ENCODE assay signal across 10 cellular contexts in the genomic region with DNA sequence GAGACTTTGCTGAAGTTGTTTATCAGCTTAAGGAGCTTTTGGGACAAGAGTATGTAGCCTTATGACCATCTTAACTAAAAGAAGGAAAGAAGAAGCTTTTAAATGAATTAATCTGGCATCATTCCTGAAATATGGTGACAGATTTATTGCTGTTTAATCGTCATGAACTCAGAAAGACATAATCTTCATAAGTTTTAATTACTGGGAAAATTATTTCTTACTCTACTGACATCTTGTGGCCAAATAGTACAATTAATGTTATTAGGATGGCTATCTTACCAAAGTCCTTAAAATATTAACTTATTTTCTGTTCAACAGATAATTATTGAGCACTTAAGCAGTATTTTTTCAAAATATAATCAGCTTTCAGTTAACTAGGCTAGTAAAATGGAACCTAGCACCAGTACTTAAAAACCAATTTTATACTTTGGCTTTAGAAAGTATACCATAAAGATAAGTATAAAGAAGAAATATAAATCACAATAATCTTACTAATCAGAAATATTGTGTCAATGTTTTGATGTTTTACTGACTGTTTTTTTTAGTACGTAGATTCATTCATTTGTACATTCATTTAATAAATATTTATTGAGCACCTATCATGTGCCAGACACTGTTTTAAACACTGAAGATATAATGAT. TPM values are rescaled to one million over a fixed set of nuclear protein-coding genes. Genes with fewer than 3 reads are reported as not detected.
DNase-seq lines count a peak whose midpoint lies in the region; ATAC-seq and TF ChIP-seq lines count a peak whose summit lies in the region.
"Had no signal": no experiment of that assay in that cellular context is flagged by ENCODE, and none has a peak within 500 bp of the region (broad histone marks: within the 10 kb centered on the region; RNA-seq: fewer than 3 reads in every experiment).

No MANE protein-coding gene starts in this region.

- H3K27ac ChIP-seq in caudate nucleus (ENCODE audit: low read depth, low read length), result no peak overlapping the region

- POLR2A ChIA-PET in T-cell (lab: Charles Lee), result no interaction called here

- peaks cover 0 to 7% (median 5%) of the 10 kb centered on the region in 3 donors for H3K9me3 Mint-ChIP-seq in T-cell

- no peak overlapping the region for H3K4me3 Mint-ChIP-seq in T-cell

- no peak overlapping the region for H3K27ac Mint-ChIP-seq in T-cell

- no peaks in the 10 kb centered on the region for H3K4me1 Mint-ChIP-seq in T-cell

- TF ChIP-seq CTCF in astrocyte of the spinal cord (IDR thresholded peaks at IDR 0.05; ENCODE audit: low read depth, low read length), result peak; percentile 18

- CTCF ChIA-PET in T-cell (lab: Charles Lee), result interaction anchor here in 1 of 2 donors (0.7 kb wide), 2 partner anchors 39 to 216 kb away, joined by 3 to 4 read pairs; no protein-coding TSS in a partner anchor

- peaks cover 8% of the 10 kb centered on the region for H3K36me3 Mint-ChIP-seq in T-cell

- no peaks in the 10 kb centered on the region for H3K27me3 Mint-ChIP-seq in T-cell

- ATAC-seq in T-cell (replicated peaks in 1 of 4), result no peak

- in situ Hi-C loops in astrocyte of the spinal cord (cut with HindIII; ENCODE audit: low sequenced_read_pairs), result no loop called here

- H3K4me3 ChIP-seq in astrocyte of the spinal cord (ENCODE audit: low read depth, low read length), result no peak overlapping the region

- peak; percentile 21 for DNase-seq in D341Med (ENCODE audit: low spot score)
- DNase-seq in Kasumi-1 (lab: John Stamatoyannopoulos, UW), result peak; percentile 19 to 65
- DNase-seq in astrocyte of the spinal cord (ENCODE audit: low read depth, low spot score), result peak; percentile 32
- DNase-seq in myocyte (ENCODE audit: low read depth), result peak; percentile 29
- no peak for DNase-seq in iPS-NIHi7 (ENCODE audit: extremely low spot score)
- no peak for DNase-seq in NK-92 (lab: John Stamatoyannopoulos, UW; ENCODE audit: unreplicated experiment)
- DNase-seq in caudate nucleus (lab: John Stamatoyannopoulos, UW), result no peak
- DNase-seq in T-cell, result no peak
- DNase-seq: activated CD4-positive, alpha-beta T cell treated with anti-CD3 and anti-CD28 coated beads for 4 hours had no signal

RNA-seq across cellular contexts. Expression of gene GPR25, which starts 34.7 kb away (rescaled TPM):
- total RNA-seq in myocyte (not detected in 2 replicates), T-cell (1 to 10 TPM; 1.2 to 6.7 (median 1.8) TPM)
- not detected for polyA plus RNA-seq in myocyte (2012)
- total RNA-seq: H4 had no signal

RNA-seq across cellular contexts. Expression of gene INAVA, which starts 56.6 kb away (rescaled TPM):
- total RNA-seq in myocyte (0.05 and 0.24 TPM in 2 replicates), T-cell (under 1 TPM in 4 of 5 donors, not detected in 1; 0.09 to 0.62 (median 0.25) TPM)
- polyA plus RNA-seq in myocyte (2012), result 0.13 TPM

Comparison
In these comparisons a context has a peak if more than half of its experiments do, and no peak if none do; other contexts are left out.
1. DNase-seq: peak in D341Med (single experiment), Kasumi-1 (2 of 2), astrocyte of the spinal cord (single experiment) and myocyte (single experiment); none in iPS-NIHi7 (single experiment), NK-92 (single experiment), caudate nucleus (0 of 61) and T-cell (0 of 34).